ENCODE assay signal across 17 cellular contexts in genomic region chr3:106945435-106945834, GRCh38.
DNase-seq lines count a peak whose midpoint lies in the region; ATAC-seq and TF ChIP-seq lines count a peak whose summit lies in the region.
"Had no signal": no experiment of that assay in that cellular context is flagged by ENCODE, and none has a peak within 500 bp of the region (broad histone marks: within the 10 kb centered on the region; RNA-seq: fewer than 3 reads in every experiment).

No MANE protein-coding gene starts in this region.

- H3K27ac Mint-ChIP-seq in MCF 10A (ENCODE audit: low read depth, unreplicated experiment) = no peak overlapping the region
- H3K27ac Mint-ChIP-seq: activated naive CD8-positive, alpha-beta T cell had no signal

- no peak overlapping the region for H3K4me3 Mint-ChIP-seq in MCF 10A (ENCODE audit: unreplicated experiment)
- H3K4me3 Mint-ChIP-seq: activated naive CD8-positive, alpha-beta T cell had no signal

- TF ChIP-seq CTCF in A673 (conservative IDR thresholded peaks at IDR 0.05; ENCODE audit: low read depth, low read length) = no peak
- no peak for TF ChIP-seq CTCF in fibroblast of mammary gland (conservative IDR thresholded peaks at IDR 0.05; ENCODE audit: control insufficient read depth, insufficient read depth, low read depth, low read length)
- TF ChIP-seq CTCF in foreskin keratinocyte (conservative IDR thresholded peaks at IDR 0.05) = no peak
- TF ChIP-seq CTCF in MCF 10A (IDR thresholded peaks at IDR 0.05; ENCODE audit: unreplicated experiment) = no peak

- DNase-seq in A673 (ENCODE audit: low spot score) (peak; percentile 82), EH (ENCODE audit: low read depth) (peak; percentile 75), NCI-H1436 (lab: John Stamatoyannopoulos, UW) (peak; percentile 5), fibroblast of mammary gland (ENCODE audit: low read depth) (peak; percentile 86), foreskin keratinocyte (no peak), MCF 10A (ENCODE audit: unreplicated experiment) (no peak), NCI-H226 (no peak)
- DNase-seq: activated T-cell treated with anti-CD3 and anti-CD28 coated beads, Interleukin-2, amount 50 U/mL, for 1 hour; brain microvascular endothelial cell; kidney glomerular epithelial cell; NCI-H1105; NCI-H446; SHP77 treated with DMSO at 0.1 percent for 48 hours had no signal

- no peaks in the 10 kb centered on the region for H3K9me3 ChIP-seq in A673 (ENCODE audit: low read depth, low read length, poor library complexity, severe bottlenecking)
- H3K9me3 ChIP-seq: neutrophil had no signal

- no peaks in the 10 kb centered on the region for H3K36me3 ChIP-seq in A673 (ENCODE audit: insufficient read depth, low read length, poor library complexity, severe bottlenecking)
- H3K36me3 ChIP-seq: brain microvascular endothelial cell, neutrophil had no signal

- POLR2A ChIA-PET in A673 (lab: Charles Lee; ENCODE audit: low non-redundant PET) = no interaction called here
- POLR2A ChIA-PET in MCF 10A (lab: Yijun Ruan, JAX) = no interaction called here

- no peak for ATAC-seq in foreskin keratinocyte
- no peak for ATAC-seq in GM21390 (IDR thresholded peaks at IDR 0.05; ENCODE audit: unreplicated experiment)

- intact Hi-C loops in A673 (cut with micrococcal nuclease; ENCODE audit: unreplicated experiment) (no loop called here), MCF 10A (cut with micrococcal nuclease) (no loop called here)

- CTCF ChIA-PET in A673 (lab: Charles Lee) (no interaction called here), MCF 10A (lab: Yijun Ruan, JAX) (no interaction called here)

- no peaks in the 10 kb centered on the region for H3K4me1 Mint-ChIP-seq in MCF 10A (ENCODE audit: insufficient read depth, unreplicated experiment)

- no peaks in the 10 kb centered on the region for H3K27me3 Mint-ChIP-seq in MCF 10A (ENCODE audit: insufficient read depth, unreplicated experiment)
- H3K27me3 Mint-ChIP-seq: activated naive CD8-positive, alpha-beta T cell had no signal

- H3K27ac ChIP-seq in A673 (ENCODE audit: low read depth, low read length, poor library complexity, severe bottlenecking) (peak overlapping the region; percentile 55), foreskin keratinocyte (no peak overlapping the region)
- H3K27ac ChIP-seq: brain microvascular endothelial cell, epithelial cell of prostate, neutrophil had no signal

- H3K4me3 ChIP-seq in A673 (ENCODE audit: low read depth, low read length, poor library complexity, severe bottlenecking) (no peak overlapping the region), fibroblast of mammary gland (ENCODE audit: control insufficient read depth, low read depth, low read length) (no peak overlapping the region)

- no peaks in the 10 kb centered on the region for H3K27me3 ChIP-seq in A673 (replicated peaks; ENCODE audit: insufficient read depth, low read depth, low read length, poor library complexity)
- no peaks in the 10 kb centered on the region for H3K27me3 ChIP-seq in foreskin keratinocyte
- H3K27me3 ChIP-seq: brain microvascular endothelial cell, neutrophil had no signal

- H3K4me1 ChIP-seq in A673 (ENCODE audit: insufficient read depth, low read length, poor library complexity, severe bottlenecking) = peaks cover 33% of the 10 kb centered on the region
- no peaks in the 10 kb centered on the region for H3K4me1 ChIP-seq in foreskin keratinocyte

- H3K36me3 Mint-ChIP-seq in MCF 10A (ENCODE audit: insufficient read depth, unreplicated experiment) = no peaks in the 10 kb centered on the region
- H3K36me3 Mint-ChIP-seq: activated naive CD8-positive, alpha-beta T cell had no signal

- no TSS peak for BruUV-seq in A673 (replicated peaks; lab: Mats Ljungman, UMichigan)
- BruUV-seq in MCF 10A (replicated peaks; lab: Mats Ljungman, UMichigan) = no TSS peak

- no peaks in the 10 kb centered on the region for H3K9me3 Mint-ChIP-seq in MCF 10A (ENCODE audit: unreplicated experiment)

Comparison
In these comparisons a context has a peak if more than half of its experiments do, and no peak if none do; other contexts are left out.
1. DNase-seq: peak in A673 (single experiment), EH (single experiment), NCI-H1436 (single experiment) and fibroblast of mammary gland (single experiment); none in foreskin keratinocyte (0 of 2), MCF 10A (single experiment) and NCI-H226 (single experiment).